Comparison of ENCODE assay signal across 8 cellular contexts in the genomic region with DNA sequence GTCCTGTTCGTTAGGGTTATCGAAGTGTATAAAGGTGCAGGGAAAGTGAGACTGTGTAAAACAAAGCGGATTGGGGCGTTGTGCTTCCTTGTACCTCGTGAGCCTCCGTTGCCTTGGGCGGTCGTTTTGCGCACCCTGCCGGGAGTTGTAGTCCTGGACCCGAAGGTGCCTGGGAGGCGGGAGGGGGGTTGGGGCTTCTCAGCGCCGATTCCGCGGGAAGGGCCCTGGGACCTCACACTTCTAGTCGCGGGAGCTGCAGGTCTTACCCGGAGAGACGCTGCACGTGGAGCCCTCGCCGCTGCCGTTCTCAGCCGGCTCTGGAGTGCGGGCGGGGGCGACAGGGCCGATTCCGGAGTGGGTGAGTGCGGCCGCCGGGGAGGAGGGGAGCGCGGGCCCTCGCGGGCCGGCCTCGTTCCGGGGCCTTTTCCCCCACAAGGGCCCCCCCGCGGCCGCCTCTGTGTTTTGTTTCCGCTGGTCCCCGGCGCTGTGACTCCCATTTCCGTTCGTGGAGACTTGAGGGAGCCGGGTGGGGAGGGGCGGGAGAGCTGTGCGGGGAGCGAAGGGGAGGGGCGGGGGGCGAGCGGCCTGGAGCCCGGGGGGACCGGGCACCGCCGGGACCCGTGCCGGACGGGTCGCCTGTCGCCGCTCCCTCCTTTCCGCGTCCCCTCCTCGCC. TPM values are rescaled to one million over a fixed set of nuclear protein-coding genes. Genes with fewer than 3 reads are reported as not detected.
DNase-seq lines count a peak whose midpoint lies in the region; ATAC-seq and TF ChIP-seq lines count a peak whose summit lies in the region.

No MANE protein-coding gene starts in this region.

- H3K27ac Mint-ChIP-seq in chondrocyte (ENCODE audit: unreplicated experiment), result peak overlapping the region; percentile 100

- DNase-seq in AG04450 (ENCODE audit: low read depth, low spot score), result peak; percentile 46
- DNase-seq in NCI-H345 (lab: John Stamatoyannopoulos, UW), result peak; percentile 95
- peak; percentile 74 to 75 for DNase-seq in activated CD4-positive, alpha-beta T cell treated with anti-CD3 and anti-CD28 coated beads for 24 hours (ENCODE audit: low read depth in 2 of 2)
- DNase-seq in chondrocyte (ENCODE audit: low spot score), result peak; percentile 95
- peak; percentile 44 for DNase-seq in kidney glomerular epithelial cell (lab: John Stamatoyannopoulos, UW)
- peak; percentile 81 to 87 for DNase-seq in stimulated activated CD4-positive, alpha-beta T cell treated with anti-CD3 and anti-CD28 coated beads, Interleukin-15, amount 100 ng/mL, for 48 hours (ENCODE audit: low read depth in 2 of 2)

- no peaks in the 10 kb centered on the region for H3K9me3 Mint-ChIP-seq in chondrocyte (ENCODE audit: low read depth)

- no peaks in the 10 kb centered on the region for H3K27me3 ChIP-seq in AG04450 (ENCODE audit: control insufficient read depth, insufficient read depth, low read length)

- H3K27me3 Mint-ChIP-seq in chondrocyte (ENCODE audit: low read depth), result no peaks in the 10 kb centered on the region

- H3K4me3 Mint-ChIP-seq in chondrocyte (ENCODE audit: unreplicated experiment), result peak overlapping the region; percentile 98

- CTCF ChIA-PET in AG04450 (lab: Charles Lee), result interaction anchor here (2.3 kb wide), 1 partner anchor 127 kb away, joined by 15 read pairs; the partner anchor contains the start of gene MRPL39

- POLR2A ChIA-PET in AG04450 (lab: Yijun Ruan, JAX), result interaction anchor here (0.9 to 1.0 kb wide), 3 partner anchors 14 to 435 kb away, joined by 3 to 4 read pairs (median 3); no protein-coding TSS in a partner anchor

- ATAC-seq in GM18873 (IDR thresholded peaks at IDR 0.05; ENCODE audit: low FRiP score, unreplicated experiment) (peak; percentile 57), HG03139 (IDR thresholded peaks at IDR 0.05; ENCODE audit: unreplicated experiment) (peak; percentile 52)

- TF ChIP-seq CTCF in AG04450 (IDR thresholded peaks at IDR 0.05; ENCODE audit: low read depth, low read length) (peak; percentile 36), chondrocyte (IDR thresholded peaks at IDR 0.05) (peak; percentile 49)

- peak overlapping the region; percentile 100 for H3K27ac ChIP-seq in AG04450 (ENCODE audit: low read depth, low read length)

- no peaks in the 10 kb centered on the region for H3K36me3 Mint-ChIP-seq in chondrocyte (ENCODE audit: low read depth)

- H3K4me3 ChIP-seq in AG04450 (ENCODE audit: low read depth, low read length), result peak overlapping the region; percentile 98

- H3K9me3 ChIP-seq in AG04450 (ENCODE audit: control insufficient read depth, insufficient read depth, low read length), result no peaks in the 10 kb centered on the region; the same call in 1 of the 2 replicates

- peaks cover 36% of the 10 kb centered on the region for H3K4me1 Mint-ChIP-seq in chondrocyte (ENCODE audit: low read depth)

RNA-seq across cellular contexts. Expression of gene GABPA, which starts 0.6 kb away (rescaled TPM):
- 17.5 and 26.6 TPM in 2 replicates for polyA plus RNA-seq in AG04450 (2011; rRNA removed)
- 5.9 and 12.9 TPM in 2 replicates for polyA minus RNA-seq in AG04450 (2011; rRNA and poly(A)+ RNA removed)
- total RNA-seq in chondrocyte, result 17.9 to 20.2 TPM (median 18.5 TPM) in 3 replicates

RNA-seq across cellular contexts. Expression of gene ATP5PF, which starts 0.7 kb away (rescaled TPM):
- 142 and 222 TPM in 2 replicates for polyA plus RNA-seq in AG04450 (2011; rRNA removed)
- polyA minus RNA-seq in AG04450 (2011; rRNA and poly(A)+ RNA removed), result 21.1 and 35.4 TPM in 2 replicates
- 102 to 126 TPM (median 107 TPM) in 3 replicates for total RNA-seq in chondrocyte

Comparison
In these comparisons a context has a peak if more than half of its experiments do, and no peak if none do; other contexts are left out.
1. Peak in every context shown above with its lines: DNase-seq, ATAC-seq, H3K4me3 ChIP-seq and H3K27ac ChIP-seq.
2. DNase-seq: peak in every context shown above with its lines; median percentile 95 in NCI-H345; 95 in chondrocyte; 84 in stimulated activated CD4-positive, alpha-beta T cell treated with anti-CD3 and anti-CD28 coated beads, Interleukin-15, amount 100 ng/mL, for 48 hours; 74 in activated CD4-positive, alpha-beta T cell treated with anti-CD3 and anti-CD28 coated beads for 24 hours; 46 in AG04450; 44 in kidney glomerular epithelial cell.